ENCODE assay signal across 19 cellular contexts in genomic region chrX:9759340-9759739, GRCh38. TPM values are rescaled to one million over a fixed set of nuclear protein-coding genes. Genes with fewer than 3 reads are reported as not detected.
DNase-seq lines count a peak whose midpoint lies in the region; ATAC-seq, FAIRE-seq and TF ChIP-seq lines count a peak whose summit lies in the region.
"Had no signal": no experiment of that assay in that cellular context is flagged by ENCODE, and none has a peak within 500 bp of the region (broad histone marks: within the 10 kb centered on the region; RNA-seq: fewer than 3 reads in every experiment).

No MANE protein-coding gene starts in this region.

- H3K4me1 Mint-ChIP-seq in stimulated activated effector memory CD8-positive, alpha-beta T cell treated with anti-CD3 and anti-CD28 coated beads, Interleukin-12 subunit alpha, Interleukin-12 subunit beta, amount 100 ng/mL, for 72 hours: no peaks in the 10 kb centered on the region
- no peaks in the 10 kb centered on the region for H3K4me1 Mint-ChIP-seq in activated CD4-positive, alpha-beta T cell treated with anti-CD3 and anti-CD28 coated beads for 36 hours
- H3K4me1 Mint-ChIP-seq: CD4-positive, CD25-positive, alpha-beta regulatory T cell; CD8-positive, alpha-beta memory T cell had no signal

- H3K9me3 ChIP-seq in HepG2 (ENCODE audit: low read length) (no peaks in the 10 kb centered on the region), right lobe of liver (no peaks in the 10 kb centered on the region)
- H3K9me3 ChIP-seq: BE2C had no signal

- ATAC-seq in HepG2 (no peak), right lobe of liver (no peak)
- ATAC-seq in stimulated activated effector memory CD8-positive, alpha-beta T cell treated with anti-CD3 and anti-CD28 coated beads, Interleukin-12 subunit alpha, Interleukin-12 subunit beta, amount 100 ng/mL, for 72 hours: no peak
- ATAC-seq in activated CD4-positive, alpha-beta T cell treated with anti-CD3 and anti-CD28 coated beads for 36 hours: no peak
- ATAC-seq: GM12878 had no signal

- in situ Hi-C loops in HepG2 (cut with HindIII; ENCODE audit: extremely low pct_ligation_motif_present, low pct_unique_long_range_greater_than_20kb): no loop called here
- in situ Hi-C loops in SK-MEL-5 (cut with HindIII; ENCODE audit: low pct_unique_long_range_greater_than_20kb, low sequenced_read_pairs): no loop called here

- no peak for DNase-seq in HepG2 (ENCODE audit: low spot score)
- no peak for DNase-seq in right lobe of liver
- DNase-seq in NCI-H2227 (lab: John Stamatoyannopoulos, UW; ENCODE audit: unreplicated experiment): peak; percentile 4
- DNase-seq in SK-MEL-5 (ENCODE audit: low read depth, low spot score): peak; percentile 32
- DNase-seq in stimulated activated effector memory CD8-positive, alpha-beta T cell treated with anti-CD3 and anti-CD28 coated beads, Interleukin-12 subunit alpha, Interleukin-12 subunit beta, amount 100 ng/mL, for 72 hours (ENCODE audit: low spot score in 2 of 2): no peak
- no peak for DNase-seq in NCI-H1694 (lab: John Stamatoyannopoulos, UW)
- DNase-seq in activated CD4-positive, alpha-beta T cell treated with anti-CD3 and anti-CD28 coated beads for 36 hours: no peak
- DNase-seq: ACHN; BE2C; C1 segment of cervical spinal cord; CD4-positive, CD25-positive, alpha-beta regulatory T cell; CD8-positive, alpha-beta memory T cell; COR-L47; DMS 273 treated with DMSO at 0.1 percent for 48 hours; DND-41; EL; H9 had no signal

- CTCF ChIA-PET in HepG2 (lab: Yijun Ruan, JAX; ENCODE audit: low intra/inter-chr PET ratio, low total read pairs): no interaction called here
- CTCF ChIA-PET in activated CD4-positive, alpha-beta T cell treated with anti-CD3 and anti-CD28 coated beads for 36 hours (lab: Charles Lee): interaction anchor here (0.7 kb wide), 1 partner anchor 712 kb away, joined by 4 read pairs; no protein-coding TSS in a partner anchor

- TF ChIP-seq POLR2A in HepG2 (IDR thresholded peaks at IDR 0.05; ENCODE audit: insufficient read depth in 1 of 2, low read depth in 2 of 2, low read length in 2 of 2): no peak
- TF ChIP-seq POLR2A in right lobe of liver (IDR thresholded peaks at IDR 0.05): no peak

- no peaks in the 10 kb centered on the region for H4K20me1 ChIP-seq in HepG2 (ENCODE audit: insufficient read depth, low read length)

- H3K4me2 ChIP-seq in HepG2 (ENCODE audit: low read depth, low read length): no peak overlapping the region

- H3K9me3 Mint-ChIP-seq in stimulated activated effector memory CD8-positive, alpha-beta T cell treated with anti-CD3 and anti-CD28 coated beads, Interleukin-12 subunit alpha, Interleukin-12 subunit beta, amount 100 ng/mL, for 72 hours: no peaks in the 10 kb centered on the region
- H3K9me3 Mint-ChIP-seq in activated CD4-positive, alpha-beta T cell treated with anti-CD3 and anti-CD28 coated beads for 36 hours (ENCODE audit: low read depth): peaks cover 2% of the 10 kb centered on the region

- BruUV-seq in HepG2 (replicated peaks; lab: Mats Ljungman, UMichigan): no TSS peak

- no peak for TF ChIP-seq RAD21 in HepG2 (CRISPR knock-in tag; IDR thresholded peaks at IDR 0.05)

- H3K4me3 ChIP-seq in HepG2 (replicated peaks in 1 of 3; ENCODE audit: insufficient read depth in 1 of 3, low read depth in 2 of 3, low read length in 3 of 3): no peak overlapping the region
- H3K4me3 ChIP-seq in right lobe of liver: no peak overlapping the region
- H3K4me3 ChIP-seq: GM12878 had no signal

- H3K27ac ChIP-seq in HepG2 (ENCODE audit: extremely low read length, insufficient read depth, low read length) (no peak overlapping the region), right lobe of liver (no peak overlapping the region)

- H3K36me3 ChIP-seq in HepG2 (replicated peaks in 1 of 2; ENCODE audit: control insufficient read depth in 1 of 2, insufficient read depth in 2 of 2, low read length in 2 of 2) (no peaks in the 10 kb centered on the region), right lobe of liver (no peaks in the 10 kb centered on the region)
- H3K36me3 ChIP-seq: BE2C had no signal

- POLR2A ChIA-PET in HepG2 (lab: Yijun Ruan, JAX): no interaction called here
- POLR2A ChIA-PET in activated CD4-positive, alpha-beta T cell treated with anti-CD3 and anti-CD28 coated beads for 36 hours (lab: Charles Lee): no interaction called here

- no peak overlapping the region for H3K4me3 Mint-ChIP-seq in stimulated activated effector memory CD8-positive, alpha-beta T cell treated with anti-CD3 and anti-CD28 coated beads, Interleukin-12 subunit alpha, Interleukin-12 subunit beta, amount 100 ng/mL, for 72 hours
- H3K4me3 Mint-ChIP-seq in activated CD4-positive, alpha-beta T cell treated with anti-CD3 and anti-CD28 coated beads for 36 hours: no peak overlapping the region
- H3K4me3 Mint-ChIP-seq: CD4-positive, CD25-positive, alpha-beta regulatory T cell; CD8-positive, alpha-beta memory T cell; H9 had no signal

- H3K9ac ChIP-seq in HepG2 (ENCODE audit: insufficient read depth, low read depth, low read length): no peak overlapping the region

- TF ChIP-seq EP300 in HepG2 (IDR thresholded peaks at IDR 0.05; ENCODE audit: low read depth in 2 of 2, low read length in 2 of 2) (no peak), HepG2 (CRISPR knock-in tag; IDR thresholded peaks at IDR 0.05; ENCODE audit: borderline replicate concordance) (no peak)

- H2AFZ ChIP-seq in HepG2 (ENCODE audit: low read length): no peak overlapping the region

- H3K27me3 ChIP-seq in HepG2 (ENCODE audit: control insufficient read depth in 1 of 2, insufficient read depth in 2 of 2, low read length in 2 of 2): no peaks in the 10 kb centered on the region
- H3K27me3 ChIP-seq in right lobe of liver: no peaks in the 10 kb centered on the region
- H3K27me3 ChIP-seq: BE2C had no signal

- TF ChIP-seq CTCF in HepG2 (CRISPR knock-in tag; IDR thresholded peaks at IDR 0.05): no peak
- no peak for TF ChIP-seq CTCF in right lobe of liver (IDR thresholded peaks at IDR 0.05)

- WGBS in HepG2 (ENCODE audit: low lambda C conversion rate): 57% methylated on average over 7 of the region's 8 CpGs
- WGBS in right lobe of liver (ENCODE audit: insufficient coverage, low coverage, low lambda C conversion rate, missing lambda C conversion rate): 50% methylated on average over 8 of the region's 8 CpGs

- no peaks in the 10 kb centered on the region for H3K36me3 Mint-ChIP-seq in stimulated activated effector memory CD8-positive, alpha-beta T cell treated with anti-CD3 and anti-CD28 coated beads, Interleukin-12 subunit alpha, Interleukin-12 subunit beta, amount 100 ng/mL, for 72 hours
- H3K36me3 Mint-ChIP-seq in activated CD4-positive, alpha-beta T cell treated with anti-CD3 and anti-CD28 coated beads for 36 hours (ENCODE audit: low read depth): no peaks in the 10 kb centered on the region
- H3K36me3 Mint-ChIP-seq: CD4-positive, CD25-positive, alpha-beta regulatory T cell had no signal

- H3K27ac Mint-ChIP-seq in stimulated activated effector memory CD8-positive, alpha-beta T cell treated with anti-CD3 and anti-CD28 coated beads, Interleukin-12 subunit alpha, Interleukin-12 subunit beta, amount 100 ng/mL, for 72 hours: no peak overlapping the region
- H3K27ac Mint-ChIP-seq in activated CD4-positive, alpha-beta T cell treated with anti-CD3 and anti-CD28 coated beads for 36 hours: no peak overlapping the region
- H3K27ac Mint-ChIP-seq: CD4-positive, CD25-positive, alpha-beta regulatory T cell; H9 had no signal

- H3K27me3 Mint-ChIP-seq in activated CD4-positive, alpha-beta T cell treated with anti-CD3 and anti-CD28 coated beads for 36 hours: peaks cover 4% of the 10 kb centered on the region

- no peaks in the 10 kb centered on the region for H3K4me1 ChIP-seq in HepG2 (ENCODE audit: insufficient read depth, low read length)
- no peaks in the 10 kb centered on the region for H3K4me1 ChIP-seq in right lobe of liver
- H3K4me1 ChIP-seq: BE2C had no signal

- intact Hi-C loops in HepG2 (cut with micrococcal nuclease; ENCODE audit: unreplicated experiment): no loop called here
- intact Hi-C loops in right lobe of liver (cut with DNase I): no loop called here
- intact Hi-C loops in activated CD4-positive, alpha-beta T cell treated with anti-CD3 and anti-CD28 coated beads for 36 hours (cut with DNase I, micrococcal nuclease): no loop called here

- no peaks in the 10 kb centered on the region for H3K79me2 ChIP-seq in HepG2 (ENCODE audit: insufficient read depth, low read length)

- no peak for FAIRE-seq in HepG2 (lab: Jason Lieb, UNC)
- FAIRE-seq: GM12878, H1 had no signal

RNA-seq across cellular contexts. Expression of gene GPR143, which starts 6.3 kb away (rescaled TPM):
- total RNA-seq in HepG2 (2016; rRNA removed; fragmentation: Illumina TruSeq; extraction: Trizol) (0.60 and 0.89 TPM in 2 replicates), right lobe of liver (1 to 10 TPM in 1 of 6 experiments, under 1 TPM in 4, not detected in 1; 0.26 to 1.1 (median 0.43) TPM)
- total RNA-seq in HepG2 (2016; cell fraction: cytosol; rRNA removed; fragmentation: Illumina TruSeq; extraction: Trizol; ENCODE audit: low read depth): 0.30 and 0.44 TPM in 2 replicates
- total RNA-seq in HepG2 (2016; cell fraction: insoluble cytoplasmic fraction; rRNA removed; fragmentation: Illumina TruSeq; extraction: Trizol): 0.30 and 0.87 TPM in 2 replicates
- 0.59 TPM in 2 replicates for total RNA-seq in HepG2 (2016; cell fraction: membrane; rRNA removed; fragmentation: Illumina TruSeq; extraction: Trizol)
- total RNA-seq in HepG2 (2016; cell fraction: nucleus; rRNA removed; fragmentation: Illumina TruSeq; extraction: Trizol): 0.31 and 0.94 TPM in 2 replicates
- 0.30 and 0.57 TPM in 2 replicates for polyA plus RNA-seq in HepG2 (2011; rRNA removed)
- 0.62 and 1.1 TPM in 2 replicates for polyA plus RNA-seq in HepG2 (2011; cell fraction: cytosol; rRNA removed)
- polyA plus RNA-seq in HepG2 (2011; cell fraction: nucleus; rRNA removed): 0.40 and 0.64 TPM in 2 replicates
- polyA plus RNA-seq in HepG2 (2012): 1.3 TPM in 2 replicates
- 0.40 and 0.47 TPM in 2 replicates for polyA plus RNA-seq in HepG2 (2016; cell fraction: cytosol; fragmentation: Illumina TruSeq; extraction: Trizol; ENCODE audit: low read depth)
- polyA plus RNA-seq in HepG2 (2016; cell fraction: insoluble cytoplasmic fraction; fragmentation: Illumina TruSeq; extraction: Trizol; ENCODE audit: low read depth): 0.40 and 0.85 TPM in 2 replicates
- 0.27 and 0.89 TPM in 2 replicates for polyA plus RNA-seq in HepG2 (2016; cell fraction: membrane; fragmentation: Illumina TruSeq; extraction: Trizol; ENCODE audit: low read depth)
- polyA plus RNA-seq in HepG2 (2016; cell fraction: nucleus; fragmentation: Illumina TruSeq; extraction: Trizol; ENCODE audit: insufficient read depth, low read depth): 1.0 TPM in 2 replicates
- 0.09 and 4.3 TPM in 2 replicates for polyA minus RNA-seq in HepG2 (2011; rRNA and poly(A)+ RNA removed; ENCODE audit: low replicate concordance)
- polyA minus RNA-seq in HepG2 (2011; cell fraction: cytosol; rRNA and poly(A)+ RNA removed): not detected in 2 replicates
- 0.87 TPM in 1 of 2 replicates, not detected in the other for polyA minus RNA-seq in HepG2 (2011; cell fraction: nucleus; rRNA and poly(A)+ RNA removed)
- total RNA-seq in SK-MEL-5 (2014; rRNA removed; shearing (Covaris generic)): 207 and 215 TPM in 2 replicates
- 178 and 180 TPM in 2 replicates for polyA plus RNA-seq in SK-MEL-5 (2015; cell fraction: cytosol; rRNA removed)
- 101 and 137 TPM in 2 replicates for polyA plus RNA-seq in SK-MEL-5 (2015; cell fraction: nucleus; rRNA removed)
- total RNA-seq in activated CD4-positive, alpha-beta T cell treated with anti-CD3 and anti-CD28 coated beads for 36 hours: not detected
- total RNA-seq: CD4-positive, CD25-positive, alpha-beta regulatory T cell; CD8-positive, alpha-beta memory T cell had no signal

RNA-seq across cellular contexts. Expression of gene SHROOM2, which starts 26.9 kb away (rescaled TPM):
- total RNA-seq in HepG2 (2016; rRNA removed; fragmentation: Illumina TruSeq; extraction: Trizol) (1.3 and 1.4 TPM in 2 replicates), right lobe of liver (1 to 10 TPM; 3.6 to 7.5 (median 3.9) TPM)
- total RNA-seq in HepG2 (2016; cell fraction: cytosol; rRNA removed; fragmentation: Illumina TruSeq; extraction: Trizol; ENCODE audit: low read depth): 0.62 and 0.71 TPM in 2 replicates
- 1.2 and 1.3 TPM in 2 replicates for total RNA-seq in HepG2 (2016; cell fraction: insoluble cytoplasmic fraction; rRNA removed; fragmentation: Illumina TruSeq; extraction: Trizol)
- 0.68 and 0.90 TPM in 2 replicates for total RNA-seq in HepG2 (2016; cell fraction: membrane; rRNA removed; fragmentation: Illumina TruSeq; extraction: Trizol)
- 1.8 and 2.1 TPM in 2 replicates for total RNA-seq in HepG2 (2016; cell fraction: nucleus; rRNA removed; fragmentation: Illumina TruSeq; extraction: Trizol)
- 0.92 and 0.97 TPM in 2 replicates for polyA plus RNA-seq in HepG2 (2011; rRNA removed)
- 0.56 and 0.71 TPM in 2 replicates for polyA plus RNA-seq in HepG2 (2011; cell fraction: cytosol; rRNA removed)
- polyA plus RNA-seq in HepG2 (2011; cell fraction: nucleus; rRNA removed): 2.5 TPM in 2 replicates
- 2.4 and 2.5 TPM in 2 replicates for polyA plus RNA-seq in HepG2 (2012)
- polyA plus RNA-seq in HepG2 (2016; cell fraction: cytosol; fragmentation: Illumina TruSeq; extraction: Trizol; ENCODE audit: low read depth): 0.08 TPM in 2 replicates
- 1.2 and 1.3 TPM in 2 replicates for polyA plus RNA-seq in HepG2 (2016; cell fraction: insoluble cytoplasmic fraction; fragmentation: Illumina TruSeq; extraction: Trizol; ENCODE audit: low read depth)
- 0.15 and 0.20 TPM in 2 replicates for polyA plus RNA-seq in HepG2 (2016; cell fraction: membrane; fragmentation: Illumina TruSeq; extraction: Trizol; ENCODE audit: low read depth)
- polyA plus RNA-seq in HepG2 (2016; cell fraction: nucleus; fragmentation: Illumina TruSeq; extraction: Trizol; ENCODE audit: insufficient read depth, low read depth): 1.9 and 2.3 TPM in 2 replicates
- polyA minus RNA-seq in HepG2 (2011; rRNA and poly(A)+ RNA removed; ENCODE audit: low replicate concordance): 2.5 TPM in 1 of 2 replicates, not detected in the other
- polyA minus RNA-seq in HepG2 (2011; cell fraction: cytosol; rRNA and poly(A)+ RNA removed): 1.7 and 1.8 TPM in 2 replicates
- 3.1 and 3.2 TPM in 2 replicates for polyA minus RNA-seq in HepG2 (2011; cell fraction: nucleus; rRNA and poly(A)+ RNA removed)
- total RNA-seq in SK-MEL-5 (2014; rRNA removed; shearing (Covaris generic)): 3.5 and 4.4 TPM in 2 replicates
- polyA plus RNA-seq in SK-MEL-5 (2015; cell fraction: cytosol; rRNA removed): 6.0 and 8.2 TPM in 2 replicates
- 4.0 and 5.6 TPM in 2 replicates for polyA plus RNA-seq in SK-MEL-5 (2015; cell fraction: nucleus; rRNA removed)
- not detected for total RNA-seq in activated CD4-positive, alpha-beta T cell treated with anti-CD3 and anti-CD28 coated beads for 36 hours
- total RNA-seq: CD8-positive, alpha-beta memory T cell had no signal
- polyA plus RNA-seq: CD4-positive, CD25-positive, alpha-beta regulatory T cell; CD8-positive, alpha-beta memory T cell had no signal

Comparison
In these comparisons a context has a peak if more than half of its experiments do, and no peak if none do; other contexts are left out.
1. DNase-seq: peak in NCI-H2227 (single experiment) and SK-MEL-5 (single experiment); none in HepG2 (single experiment), right lobe of liver (0 of 3), stimulated activated effector memory CD8-positive, alpha-beta T cell treated with anti-CD3 and anti-CD28 coated beads, Interleukin-12 subunit alpha, Interleukin-12 subunit beta, amount 100 ng/mL, for 72 hours (0 of 2), NCI-H1694 (single experiment) and activated CD4-positive, alpha-beta T cell treated with anti-CD3 and anti-CD28 coated beads for 36 hours (single experiment).
2. RNA of gene GPR143, which starts 6.3 kb away (total RNA-seq): 207 to 215 TPM in SK-MEL-5; 0.30 to 0.94 TPM in HepG2, 0.26 to 1.1 TPM in right lobe of liver and not detected in activated CD4-positive, alpha-beta T cell treated with anti-CD3 and anti-CD28 coated beads for 36 hours; every median in the first group is over 10 times any median in the second.